In the genomic region with DNA sequence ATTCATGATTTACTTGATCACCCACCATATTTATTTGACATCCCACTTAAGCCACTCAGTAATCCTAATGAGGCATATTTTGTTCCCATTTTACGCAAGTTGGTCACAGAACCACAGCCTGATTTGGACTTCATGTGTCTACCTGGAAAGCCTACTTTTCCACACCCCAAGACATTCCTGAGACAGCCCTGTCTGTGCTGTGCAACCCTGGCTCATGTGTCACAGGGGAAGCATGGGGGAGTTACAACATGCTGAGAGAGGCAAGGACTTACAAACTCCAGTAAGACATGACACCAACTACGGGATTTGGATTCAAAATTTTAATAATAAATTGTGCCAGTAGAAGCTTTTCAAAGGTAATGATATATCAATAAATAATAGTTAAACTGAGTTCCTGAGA, we compare ENCODE assay signal across 27 cellular contexts.
"Had no signal": no experiment of that assay in that cellular context is flagged by ENCODE, and none has a peak within 500 bp of the region (broad histone marks: within the 10 kb centered on the region; RNA-seq: fewer than 3 reads in every experiment).

No MANE protein-coding gene starts in this region.

- FAIRE-seq: colon, endometrium, endothelial cell of umbilical vein had no signal

- H3K4me3 ChIP-seq: colonic mucosa, coronary artery, dorsolateral prefrontal cortex, esophagus muscularis mucosa, esophagus squamous epithelium, gastrocnemius medialis, gastroesophageal sphincter, heart left ventricle, heart right ventricle had no signal

- DNase-seq: colonic mucosa; cortex of kidney; dermis blood vessel endothelial cell; dorsolateral prefrontal cortex; effector CD4-positive, alpha-beta T cell; effector CD8-positive, alpha-beta T cell; effector memory CD4-positive, alpha-beta T cell; effector memory CD8-positive, alpha-beta T cell; erythroblast; esophagus squamous epithelium; foreskin fibroblast; foreskin keratinocyte; foreskin melanocyte; gastrocnemius medialis; glutamatergic neuron; head of caudate nucleus; heart left ventricle; heart right ventricle had no signal

- H3K27ac ChIP-seq: colonic mucosa, coronary artery, dorsolateral prefrontal cortex, epithelial cell of prostate, esophagus muscularis mucosa, esophagus squamous epithelium, foreskin keratinocyte, gastrocnemius medialis, gastroesophageal sphincter, heart left ventricle, heart right ventricle had no signal

- ATAC-seq: effector memory CD8-positive, alpha-beta T cell; esophagus mucosa; foreskin keratinocyte; gastrocnemius medialis; gastroesophageal sphincter; heart left ventricle; heart right ventricle had no signal

- H3K27me3 Mint-ChIP-seq: dendritic cell treated with granulocyte-macrophage colony-stimulating factor and Interleukin-4, amounts not matched to agents 40 ng/mL and 50 ng/mL, for 4 days; effector memory CD8-positive, alpha-beta T cell had no signal

- H3K9me3 ChIP-seq: colonic mucosa, esophagus muscularis mucosa, esophagus squamous epithelium, gastrocnemius medialis, gastroesophageal sphincter, heart left ventricle, heart right ventricle had no signal

- H3K27me3 ChIP-seq: colonic mucosa, dorsolateral prefrontal cortex, esophagus muscularis mucosa, esophagus squamous epithelium, foreskin keratinocyte, gastrocnemius medialis, gastroesophageal sphincter, heart left ventricle, heart right ventricle had no signal

- H3K4me1 ChIP-seq: colonic mucosa, esophagus muscularis mucosa, esophagus squamous epithelium, foreskin keratinocyte, gastrocnemius medialis, gastroesophageal sphincter, heart left ventricle had no signal

- H3K27ac Mint-ChIP-seq: dendritic cell treated with granulocyte-macrophage colony-stimulating factor and Interleukin-4, amounts not matched to agents 40 ng/mL and 50 ng/mL, for 4 days; effector memory CD8-positive, alpha-beta T cell had no signal

- H3K4me3 Mint-ChIP-seq: dendritic cell treated with granulocyte-macrophage colony-stimulating factor and Interleukin-4, amounts not matched to agents 40 ng/mL and 50 ng/mL, for 4 days; effector memory CD8-positive, alpha-beta T cell had no signal

- H3K9me3 Mint-ChIP-seq: dendritic cell treated with granulocyte-macrophage colony-stimulating factor and Interleukin-4, amounts not matched to agents 40 ng/mL and 50 ng/mL, for 4 days; effector memory CD8-positive, alpha-beta T cell had no signal
